Comparison of ENCODE assay signal across 16 cellular contexts in genomic region chr15:75663931-75664421, GRCh38. TPM values are rescaled to one million over a fixed set of nuclear protein-coding genes. Genes with fewer than 3 reads are reported as not detected.
DNase-seq lines count a peak whose midpoint lies in the region; ATAC-seq and TF ChIP-seq lines count a peak whose summit lies in the region.
"Had no signal": no experiment of that assay in that cellular context is flagged by ENCODE, and none has a peak within 500 bp of the region (broad histone marks: within the 10 kb centered on the region; RNA-seq: fewer than 3 reads in every experiment).

No MANE protein-coding gene starts in this region.

- peaks cover 35% of the 10 kb centered on the region for H3K79me2 ChIP-seq in osteoblast (ENCODE audit: insufficient read depth, low read length)

- TF ChIP-seq CTCF in C4-2B (conservative IDR thresholded peaks at IDR 0.05) (no peak), osteoblast (IDR thresholded peaks at IDR 0.05; ENCODE audit: extremely low read depth, low read depth, low read length) (no peak)

- H2AFZ ChIP-seq in osteoblast (ENCODE audit: low read length), result no peak overlapping the region

- H3K4me2 ChIP-seq in osteoblast (ENCODE audit: insufficient read depth, low read length), result no peak overlapping the region

- H3K27ac ChIP-seq in C4-2B, result peak overlapping the region; percentile 13; the same call in 1 of the 2 replicates
- peak overlapping the region; percentile 84 to 86 for H3K27ac ChIP-seq in esophagus (ENCODE audit: low read depth in 2 of 2, low read length in 1 of 2)
- peak overlapping the region; percentile 99 for H3K27ac ChIP-seq in osteoblast (ENCODE audit: low read depth, low read length)
- H3K27ac ChIP-seq: neutrophil, uterus had no signal

- WGBS in esophagus, 2 donors, result 42 to 46% methylated on average over 11 of the region's 11 CpGs

- no peak for ATAC-seq in GM18502 (IDR thresholded peaks at IDR 0.05; ENCODE audit: poor library complexity, unreplicated experiment)
- no peak for ATAC-seq in esophagus mucosa
- no peak for ATAC-seq in HG03520 (IDR thresholded peaks at IDR 0.05; ENCODE audit: unreplicated experiment)

- H3K36me3 ChIP-seq in esophagus (ENCODE audit: control insufficient read depth in 2 of 2, insufficient read depth in 2 of 2, low read length in 1 of 2) (peaks cover 2 to 7% of the 10 kb centered on the region in 2 donors), osteoblast (ENCODE audit: insufficient read depth, low read length) (peaks cover 9% of the 10 kb centered on the region)
- H3K36me3 ChIP-seq: neutrophil, uterus had no signal

- H3K4me3 ChIP-seq in esophagus (ENCODE audit: low read depth in 1 of 2, low read length in 2 of 2) (no peak overlapping the region), osteoblast (ENCODE audit: insufficient read depth, low read length) (no peak overlapping the region)
- H3K4me3 ChIP-seq: uterus had no signal

- H3K9me3 ChIP-seq in esophagus (ENCODE audit: control insufficient read depth in 2 of 2, insufficient read depth in 1 of 2, low read depth in 1 of 2, low read length in 1 of 2) (no peaks in the 10 kb centered on the region), osteoblast (ENCODE audit: low read depth, low read length) (no peaks in the 10 kb centered on the region)
- H3K9me3 ChIP-seq: neutrophil, uterus had no signal

- H4K20me1 ChIP-seq in osteoblast (ENCODE audit: insufficient read depth, low read length), result peaks cover 9% of the 10 kb centered on the region

- H3K27me3 ChIP-seq in esophagus (ENCODE audit: control insufficient read depth in 1 of 2, insufficient read depth in 2 of 2, low read length in 2 of 2) (no peaks in the 10 kb centered on the region), osteoblast (ENCODE audit: insufficient read depth, low read length) (no peaks in the 10 kb centered on the region)
- H3K27me3 ChIP-seq: uterus had no signal

- H3K4me1 ChIP-seq in esophagus (ENCODE audit: control insufficient read depth in 2 of 2, insufficient read depth in 2 of 2, low read length in 1 of 2) (peaks cover 0 to 48% of the 10 kb centered on the region in 2 donors), osteoblast (ENCODE audit: insufficient read depth, low read length) (peaks cover 42% of the 10 kb centered on the region)

- peak; percentile 80 for DNase-seq in NCI-H146 treated with DMSO at 0.1 percent for 48 hours (lab: John Stamatoyannopoulos, UW; ENCODE audit: unreplicated experiment)
- DNase-seq in osteoblast (ENCODE audit: insufficient read length, low spot score, missing footprints), result peak; percentile 76
- DNase-seq in activated CD8-positive, alpha-beta memory T cell treated with anti-CD3 and anti-CD28 coated beads, Interleukin-2, amount 50 U/mL, for 48 hours, result no peak
- DNase-seq: activated CD4-positive, alpha-beta T cell treated with anti-CD3 and anti-CD28 coated beads, Interleukin-2, amount 10 ng/mL, durations not matched to agents 7 days and 5 days; activated T-cell treated with anti-CD3 and anti-CD28 coated beads for 4 hours; effector CD4-positive, alpha-beta T cell; KBM-7; NCI-H1092; NCI-H446; uterus had no signal

RNA-seq across cellular contexts. Expression of gene SNX33, which starts 16.3 kb away (rescaled TPM):
- polyA plus RNA-seq in esophagus, result 10 to 100 TPM; 24.0 to 43.4 TPM
- total RNA-seq in osteoblast (38.0 and 39.8 TPM in 2 replicates), esophagus mucosa (24.7 TPM)

RNA-seq across cellular contexts. Expression of gene IMP3, which starts 24.0 kb away (rescaled TPM):
- 10 to 100 TPM; 59.4 to 91.1 TPM for polyA plus RNA-seq in esophagus
- 46.6 and 64.4 TPM in 2 replicates for total RNA-seq in osteoblast
- total RNA-seq in esophagus mucosa, result 68.1 TPM

RNA-seq across cellular contexts. Expression of gene SNUPN, which starts 38.5 kb away (rescaled TPM):
- 10 to 100 TPM in 1 of 2 donors, 1 to 10 TPM in 1; 9.6 to 11.1 TPM for polyA plus RNA-seq in esophagus
- total RNA-seq in osteoblast, result 30.4 and 30.9 TPM in 2 replicates
- total RNA-seq in esophagus mucosa, result 12.1 TPM

RNA-seq across cellular contexts. Expression of gene CSPG4, which starts 48.7 kb away (rescaled TPM):
- polyA plus RNA-seq in esophagus, result 1 to 10 TPM; 3.0 to 4.0 TPM
- total RNA-seq in osteoblast, result 11.5 and 20.3 TPM in 2 replicates
- 1.9 TPM for total RNA-seq in esophagus mucosa
- total RNA-seq: activated CD4-positive, alpha-beta T cell treated with anti-CD3 and anti-CD28 coated beads, Interleukin-2, amount 10 ng/mL, durations not matched to agents 7 days and 5 days had no signal

Comparison
In these comparisons a context has a peak if more than half of its experiments do, and no peak if none do; other contexts are left out.
1. H3K27ac ChIP-seq: peak in every context shown above with its lines; median percentile 99 in osteoblast; 85 in esophagus; 13 in C4-2B.